27 cellular contexts compared by ENCODE assay signal in the genomic region with DNA sequence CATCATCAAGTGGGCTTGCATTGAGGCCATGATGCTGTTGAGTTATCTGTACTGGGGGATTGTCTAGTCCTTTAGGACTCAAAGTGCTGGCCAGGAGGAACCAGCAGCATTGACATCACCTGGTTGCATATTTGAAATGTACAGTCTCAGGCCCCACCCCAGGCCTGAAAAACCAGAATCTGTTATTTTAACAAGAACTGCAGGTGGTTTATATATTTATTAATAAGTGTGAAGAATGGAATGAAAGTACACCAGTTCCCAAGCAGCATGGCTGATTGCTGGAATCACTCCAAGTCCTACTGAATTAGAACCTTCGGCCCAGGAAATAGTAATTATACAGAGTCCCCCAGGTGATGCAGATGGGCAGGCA. TPM values are rescaled to one million over a fixed set of nuclear protein-coding genes. Genes with fewer than 3 reads are reported as not detected.
"Had no signal": no experiment of that assay in that cellular context is flagged by ENCODE, and none has a peak within 500 bp of the region (broad histone marks: within the 10 kb centered on the region; RNA-seq: fewer than 3 reads in every experiment).

No MANE protein-coding gene starts in this region.

- ATAC-seq: heart left ventricle; mucosa of descending colon; naive thymus-derived CD8-positive, alpha-beta T cell; stimulated activated naive B cell treated with anti-CD40 and anti-IgM and Interleukin-4, amounts not matched to agents 10 μg/mL and 1 μg/mL and 100 μg/mL, for 72 hours; stimulated activated naive CD8-positive, alpha-beta T cell treated with anti-CD3 and anti-CD28 coated beads, Interleukin-15, amount 100 ng/mL, for 72 hours had no signal

- H3K9me3 ChIP-seq: heart left ventricle, mucosa of descending colon, sigmoid colon, testis, tibial nerve had no signal

- H3K36me3 ChIP-seq: heart left ventricle, sigmoid colon, tibial nerve had no signal

- H3K27me3 ChIP-seq: heart left ventricle, sigmoid colon, testis, tibial nerve had no signal

- H3K4me3 ChIP-seq: heart left ventricle, mucosa of descending colon, sigmoid colon, skin epidermis, testis, tibial nerve had no signal

- H3K27ac ChIP-seq: heart left ventricle, sigmoid colon, skin epidermis, testis, tibial nerve had no signal

- DNase-seq: effector memory CD4-positive, alpha-beta T cell; heart left ventricle; hippocampal formation; kidney glomerular epithelial cell; mucosa of descending colon; naive thymus-derived CD8-positive, alpha-beta T cell; posterior cingulate gyrus; sigmoid colon; stimulated activated CD4-positive, alpha-beta T cell treated with anti-CD3 and anti-CD28 coated beads, Interleukin-2, amount 100 ng/mL, for 24 hours; stimulated activated CD4-positive, alpha-beta T cell treated with anti-CD3 and anti-CD28 coated beads, Interleukin-4, amount 100 ng/mL, for 4 hours; stimulated activated naive B cell treated with anti-CD40 and anti-IgM and Interleukin-4, amounts not matched to agents 10 μg/mL and 1 μg/mL and 100 μg/mL, for 72 hours; stimulated activated naive CD8-positive, alpha-beta T cell treated with anti-CD3 and anti-CD28 coated beads, Interleukin-15, amount 100 ng/mL, for 72 hours; testis had no signal

- H3K4me1 ChIP-seq: sigmoid colon, testis, tibial nerve had no signal

RNA-seq across cellular contexts. Expression of gene IL1F10, which starts 2.8 kb away (rescaled TPM):
- total RNA-seq: epithelial cell of proximal tubule; fibroblast of lung; frontal cortex; glomerular endothelial cell; heart left ventricle; liver; lung microvascular endothelial cell; mesenteric fat pad; mucosa of descending colon; naive thymus-derived CD8-positive, alpha-beta T cell; neural crest cell; osteocyte; pulmonary artery endothelial cell; sigmoid colon; subcutaneous adipose tissue; tibial nerve; urinary bladder had no signal

RNA-seq across cellular contexts. Expression of gene IL36RN, which starts 11.6 kb away (rescaled TPM):
- total RNA-seq: epithelial cell of proximal tubule; fibroblast of lung; frontal cortex; glomerular endothelial cell; heart left ventricle; liver; lung microvascular endothelial cell; mesenteric fat pad; mucosa of descending colon; naive thymus-derived CD8-positive, alpha-beta T cell; neural crest cell; osteocyte; pulmonary artery endothelial cell; sigmoid colon; subcutaneous adipose tissue; testis; tibial nerve had no signal

RNA-seq across cellular contexts. Expression of gene IL36B, which starts 17.9 kb away (rescaled TPM):
- total RNA-seq: epithelial cell of proximal tubule; fibroblast of lung; frontal cortex; glomerular endothelial cell; heart left ventricle; liver; lung microvascular endothelial cell; mesenteric fat pad; mucosa of descending colon; naive thymus-derived CD8-positive, alpha-beta T cell; neural crest cell; osteocyte; pulmonary artery endothelial cell; sigmoid colon; subcutaneous adipose tissue; testis; tibial nerve; urinary bladder had no signal

RNA-seq across cellular contexts. Expression of gene IL1RN, which starts 56.8 kb away (rescaled TPM):
- total RNA-seq: fibroblast of lung, frontal cortex, glomerular endothelial cell, lung microvascular endothelial cell, neural crest cell, osteocyte, pulmonary artery endothelial cell had no signal
